In genomic region chr1:211578640-211579433, GRCh38 we compare ENCODE assay signal across 1 cellular context.
TF ChIP-seq lines count a peak whose summit lies in the region.

TSS of gene SLC30A1 (minus strand) at chr1:211579161. CDS start at chr1:211578612, 549 bp downstream.

TF ChIP-seq in GM12878, 131 proteins besides CTCF, POLR2A, EP300 and RAD21 (continued from another document and continues in another):
- TF ChIP-seq ZBTB11 (CRISPR knock-in tag; IDR thresholded peaks at IDR 0.05) (no peak), GATAD2B (conservative IDR thresholded peaks at IDR 0.05; ENCODE audit: low read depth) (peak; percentile 77), JUND (IDR thresholded peaks at IDR 0.05; ENCODE audit: low read depth, low read length) (no peak), NFIC (IDR thresholded peaks at IDR 0.05; ENCODE audit: low read depth, low read length) (no peak), SKIL (IDR thresholded peaks at IDR 0.05; ENCODE audit: low read depth, poor library complexity, severe bottlenecking) (no peak), ZNF207 (IDR thresholded peaks at IDR 0.05; ENCODE audit: borderline replicate concordance) (peak; percentile 76; the same call in 1 of the 2 replicates), IKZF1 (conservative IDR thresholded peaks at IDR 0.05) (peak; percentile 49), FOXM1 (IDR thresholded peaks at IDR 0.05; ENCODE audit: low read depth, low read length) (peak; percentile 76; the same call in 1 of the 2 replicates), BMI1 (IDR thresholded peaks at IDR 0.05; ENCODE audit: borderline replicate concordance) (no peak), PKNOX1 (IDR thresholded peaks at IDR 0.05) (no peak), BRCA1 (IDR thresholded peaks at IDR 0.05; ENCODE audit: low read depth, low read length) (no peak), TCF12 (IDR thresholded peaks at IDR 0.05; ENCODE audit: low read depth, low read length) (peak; percentile 72), ZNF687 (IDR thresholded peaks at IDR 0.05) (no peak), CHD1 (IDR thresholded peaks at IDR 0.05; ENCODE audit: low read depth, low read length) (no peak), CBFB (IDR thresholded peaks at IDR 0.05; ENCODE audit: low read depth) (0 out of 2 replicates have a peak, but pooled peaks have one; percentile 39), POU2F2 (IDR thresholded peaks at IDR 0.05; ENCODE audit: borderline replicate concordance, low read depth, low read length) (0 out of 3 replicates have a peak, but pooled peaks have one; percentile 11), USF2 (IDR thresholded peaks at IDR 0.05; ENCODE audit: borderline replicate concordance, low read depth, low read length) (no peak), NFYA (IDR thresholded peaks at IDR 0.05; ENCODE audit: borderline replicate concordance, low read depth, low read length) (no peak), SPI1 (IDR thresholded peaks at IDR 0.05; ENCODE audit: borderline replicate concordance, insufficient read depth, low read depth, low read length) (no peak), ELK1 (IDR thresholded peaks at IDR 0.05; ENCODE audit: low read depth, low read length) (no peak), GABPA (IDR thresholded peaks at IDR 0.05; ENCODE audit: low read depth) (no peak), E2F4 (IDR thresholded peaks at IDR 0.05; ENCODE audit: low read depth, low read length) (no peak), TCF7 (IDR thresholded peaks at IDR 0.05; ENCODE audit: borderline replicate concordance) (peak; percentile 32; the same call in 1 of the 2 replicates), CBX3 (IDR thresholded peaks at IDR 0.05; ENCODE audit: borderline replicate concordance, low read depth) (no peak), HDGF (IDR thresholded peaks at IDR 0.05) (peak; percentile 72; the same call in 1 of the 2 replicates), RELA (IDR thresholded peaks at IDR 0.05; ENCODE audit: borderline replicate concordance, partially characterized antibody) (peak; percentile 34), BACH1 (IDR thresholded peaks at IDR 0.05; ENCODE audit: borderline replicate concordance) (0 out of 2 replicates have a peak, but pooled peaks have one; percentile 51), ZNF274 (IDR thresholded peaks at IDR 0.05; ENCODE audit: insufficient read depth, insufficient read length) (no peak), DPF2 (IDR thresholded peaks at IDR 0.05) (peak; percentile 83), KLF5 (IDR thresholded peaks at IDR 0.05; ENCODE audit: partially characterized antibody) (no peak), NR2F1 (conservative IDR thresholded peaks at IDR 0.05) (peak; percentile 81; the same call in 1 of the 2 replicates), TARDBP (IDR thresholded peaks at IDR 0.05; ENCODE audit: borderline replicate concordance) (peak; percentile 73), RFX5 (IDR thresholded peaks at IDR 0.05; ENCODE audit: low read depth, low read length) (peak; percentile 91), NR2C1 (IDR thresholded peaks at IDR 0.05) (peak; percentile 5; the same call in 1 of the 2 replicates), REST (IDR thresholded peaks at IDR 0.05; ENCODE audit: low read depth, low read length) (no peak), ESRRA (IDR thresholded peaks at IDR 0.05; ENCODE audit: low read length) (no peak), ZSCAN29 (IDR thresholded peaks at IDR 0.05) (no peak), ATF7 (IDR thresholded peaks at IDR 0.05; ENCODE audit: low read depth) (no peak), IRF5 (IDR thresholded peaks at IDR 0.05; ENCODE audit: borderline replicate concordance) (no peak), PAX8 (IDR thresholded peaks at IDR 0.05) (no peak), NFXL1 (IDR thresholded peaks at IDR 0.05; ENCODE audit: borderline replicate concordance) (no peak), CHD4 (IDR thresholded peaks at IDR 0.05) (no peak), KAT2A (conservative IDR thresholded peaks at IDR 0.05; ENCODE audit: control insufficient read depth, low read depth, low read length) (no peak), STAT1 (conservative IDR thresholded peaks at IDR 0.05) (peak; percentile 57; the same call in 1 of the 2 replicates)
